8 cellular contexts compared by ENCODE assay signal in the genomic region with DNA sequence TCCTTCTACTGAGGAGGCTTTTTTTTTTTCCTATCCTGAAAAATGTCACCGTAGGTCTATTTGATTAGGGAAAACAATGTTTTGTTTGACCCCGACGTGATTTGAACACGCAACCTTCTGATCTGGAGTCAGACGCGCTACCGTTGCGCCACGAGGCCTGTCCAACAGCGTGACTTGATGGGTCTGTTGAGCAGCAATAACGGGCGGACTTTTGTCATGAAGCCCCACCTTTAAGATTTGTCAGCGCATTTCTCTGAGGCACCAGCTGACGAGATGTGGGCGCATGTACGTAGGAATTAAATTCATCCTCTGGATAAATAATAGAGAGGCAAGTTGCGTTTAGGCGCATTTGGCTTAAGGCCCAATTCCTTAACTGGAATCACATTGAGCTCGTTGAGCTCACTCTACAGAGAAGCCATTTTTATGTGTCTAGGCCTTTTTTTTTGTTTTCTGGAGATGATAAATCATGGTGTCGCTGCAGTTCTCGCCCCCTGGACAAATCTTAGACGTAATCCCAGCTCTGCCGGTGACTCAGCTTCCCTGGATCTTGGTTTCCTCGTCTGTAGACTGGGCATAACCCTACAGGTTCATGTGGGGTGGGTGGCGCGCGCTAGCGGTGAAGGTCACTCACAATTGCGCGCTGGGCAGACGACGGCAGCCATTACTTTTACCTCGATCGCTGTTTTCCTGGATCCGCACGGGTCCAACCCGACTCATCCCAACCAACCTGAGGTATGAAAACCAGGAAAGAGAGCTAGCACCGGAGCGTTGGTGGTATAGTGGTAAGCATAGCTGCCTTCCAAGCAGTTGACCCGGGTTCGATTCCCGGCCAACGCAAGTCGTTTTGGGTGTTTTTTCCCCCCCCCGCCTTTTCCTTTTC. TPM values are rescaled to one million over a fixed set of nuclear protein-coding genes. Genes with fewer than 3 reads are reported as not detected.
A peak's percentile ranks its signal among the peaks of the same experiment; 100 is the strongest.
DNase-seq lines count a peak whose midpoint lies in the region; ATAC-seq and TF ChIP-seq lines count a peak whose summit lies in the region.

No MANE protein-coding gene starts in this region.

- ATAC-seq in GM21529 (IDR thresholded peaks at IDR 0.05; ENCODE audit: unreplicated experiment) = no peak

- no peak for TF ChIP-seq CTCF in esophagus squamous epithelium (IDR thresholded peaks at IDR 0.05)

- peaks cover 5 to 47% (median 17%) of the 10 kb centered on the region in 3 donors for H3K4me1 ChIP-seq in esophagus squamous epithelium
- peaks cover 7 to 11% of the 10 kb centered on the region in 2 donors for H3K4me1 ChIP-seq in muscle layer of duodenum (ENCODE audit: control insufficient read depth in 1 of 2, insufficient read depth in 2 of 2, low read length in 2 of 2)

- DNase-seq in ELF-1 (ENCODE audit: low read depth, low spot score) = peak; percentile 97
- DNase-seq in Kasumi-1 (lab: John Stamatoyannopoulos, UW) = peak; percentile 59 to 70
- DNase-seq in RPMI7951 (ENCODE audit: low read depth) = peak; percentile 85
- peak; percentile 73 for DNase-seq in activated T-helper 1 cell treated with Interleukin-2 at 50 U/mL for 16 hours (ENCODE audit: low read depth)
- no peak for DNase-seq in esophagus squamous epithelium (lab: John Stamatoyannopoulos, UW)
- peak; percentile 69 to 93 for DNase-seq in stimulated activated CD8-positive, alpha-beta memory T cell treated with anti-CD3 and anti-CD28 coated beads, Interleukin-4, amount 100 ng/mL, for 4 hours (ENCODE audit: low read depth in 2 of 2, low spot score in 1 of 2)

- intact Hi-C loops in esophagus squamous epithelium (cut with DNase I) = no loop called here

- H3K27me3 ChIP-seq in esophagus squamous epithelium (no peaks in the 10 kb centered on the region), muscle layer of duodenum (ENCODE audit: low read depth, low read length) (no peaks in the 10 kb centered on the region)

- H3K4me3 ChIP-seq in esophagus squamous epithelium (peak overlapping the region; percentile 55 to 85 (median 71)), muscle layer of duodenum (ENCODE audit: low read depth in 1 of 2, low read length in 2 of 2) (peak overlapping the region; percentile 61 to 95)

- H3K9me3 ChIP-seq in esophagus squamous epithelium (no peaks in the 10 kb centered on the region), muscle layer of duodenum (ENCODE audit: control insufficient read depth in 1 of 2, low read length in 2 of 2) (no peaks in the 10 kb centered on the region)

- peak in 2 of 4 donors; percentile 12 to 15 for TF ChIP-seq POLR2A in esophagus squamous epithelium (IDR thresholded peaks at IDR 0.05)

- H3K36me3 ChIP-seq in esophagus squamous epithelium (no peaks in the 10 kb centered on the region), muscle layer of duodenum (ENCODE audit: control insufficient read depth in 1 of 2, insufficient read depth in 2 of 2, low read length in 2 of 2) (no peaks in the 10 kb centered on the region)

- 1% methylated on average over 35 to 45 of the region's 45 CpGs for WGBS in esophagus squamous epithelium, 2 donors

- H3K27ac ChIP-seq in esophagus squamous epithelium = peak overlapping the region; percentile 96 to 100 (median 98)
- peak overlapping the region; percentile 100 for H3K27ac ChIP-seq in muscle layer of duodenum (ENCODE audit: low read length)

RNA-seq across cellular contexts. Expression of a gene that starts 10.6 kb away (rescaled TPM):
- total RNA-seq in RPMI7951 (2014; rRNA removed; shearing (Covaris generic)) = 94.7 and 97.8 TPM in 2 replicates
- 10 to 100 TPM; 11.2 to 43.7 (median 20.3) TPM for total RNA-seq in esophagus squamous epithelium

RNA-seq across cellular contexts. Expression of a gene that starts 26.8 kb away (rescaled TPM):
- total RNA-seq in RPMI7951 (2014; rRNA removed; shearing (Covaris generic)) = 3.4 and 3.7 TPM in 2 replicates
- total RNA-seq in esophagus squamous epithelium = 10 to 100 TPM in 2 of 4 donors, 1 to 10 TPM in 2; 3.2 to 16.4 (median 11.0) TPM

RNA-seq across cellular contexts. Expression of a gene that starts 28.1 kb away (rescaled TPM):
- total RNA-seq in RPMI7951 (2014; rRNA removed; shearing (Covaris generic)) = 10.5 and 16.8 TPM in 2 replicates
- total RNA-seq in esophagus squamous epithelium = 10 to 100 TPM in 3 of 4 donors, 1 to 10 TPM in 1; 8.7 to 23.0 (median 17.9) TPM

RNA-seq across cellular contexts. Expression of a gene that starts 31.0 kb away (rescaled TPM):
- 3.0 and 5.9 TPM in 2 replicates for total RNA-seq in RPMI7951 (2014; rRNA removed; shearing (Covaris generic))
- 10 to 100 TPM in 3 of 4 donors, 1 to 10 TPM in 1; 8.8 to 16.5 (median 13.4) TPM for total RNA-seq in esophagus squamous epithelium

RNA-seq across cellular contexts. Expression of a gene that starts 44.8 kb away (rescaled TPM):
- total RNA-seq in RPMI7951 (2014; rRNA removed; shearing (Covaris generic)) = 53.3 and 64.7 TPM in 2 replicates
- 10 to 100 TPM; 12.7 to 21.7 (median 15.5) TPM for total RNA-seq in esophagus squamous epithelium
